ENCODE assay signal across 8 cellular contexts in genomic region chr10:73543-74265, GRCh38. TPM values are rescaled to one million over a fixed set of nuclear protein-coding genes. Genes with fewer than 3 reads are reported as not detected.
A peak's percentile ranks its signal among the peaks of the same experiment; 100 is the strongest.
DNase-seq lines count a peak whose midpoint lies in the region; ATAC-seq, FAIRE-seq and TF ChIP-seq lines count a peak whose summit lies in the region.
"Not testable (repeated sequence)": the region's sequence is repeated elsewhere in the genome, so short reads cannot be mapped to it uniquely, and the experiment has no call there.

No MANE protein-coding gene starts in this region.

- not testable (repeated sequence) for H4K20me1 ChIP-seq in GM23338 (replicated peaks; ENCODE audit: insufficient read depth)

- not testable (repeated sequence) for H3K9me3 ChIP-seq in left ventricle myocardium inferior (replicated peaks)

- not testable (repeated sequence) for H3K4me1 Mint-ChIP-seq in GM23338; activated CD4-positive, alpha-beta memory T cell treated with anti-CD3 and anti-CD28 coated beads for 36 hours (ENCODE audit: low read depth); naive thymus-derived CD8-positive, alpha-beta T cell

- not testable (repeated sequence) for FAIRE-seq in bronchial epithelial cell (lab: Jason Lieb, UNC)

- H3K9me2 ChIP-seq in GM23338 (ENCODE audit: insufficient read depth): not testable (repeated sequence)

- peak; percentile 31 for DNase-seq in AG10803 (ENCODE audit: low read depth)
- DNase-seq in GM23338 (ENCODE audit: low spot score): peak; percentile 74
- DNase-seq in NCI-H748 treated with DMSO at 0.1 percent for 48 hours (lab: John Stamatoyannopoulos, UW): peak; percentile 7
- peak; percentile 43 for DNase-seq in activated CD4-positive, alpha-beta memory T cell treated with anti-CD3 and anti-CD28 coated beads for 36 hours
- not testable (repeated sequence) for DNase-seq in bronchial epithelial cell (ENCODE audit: low read depth)
- peak; percentile 53 for DNase-seq in left ventricle myocardium inferior
- DNase-seq in naive thymus-derived CD8-positive, alpha-beta T cell: peak in 8 of 10 donors; percentile 9 to 50 (median 37)
- peak; percentile 13 for DNase-seq in stimulated activated CD8-positive, alpha-beta memory T cell treated with anti-CD3 and anti-CD28 coated beads, Interleukin-12 subunit alpha, Interleukin-12 subunit beta, amount 100 ng/mL, for 4 hours (ENCODE audit: low read depth)

- not testable (repeated sequence) for H3K9me3 Mint-ChIP-seq in GM23338; activated CD4-positive, alpha-beta memory T cell treated with anti-CD3 and anti-CD28 coated beads for 36 hours; naive thymus-derived CD8-positive, alpha-beta T cell

- POLR2A ChIA-PET in activated CD4-positive, alpha-beta memory T cell treated with anti-CD3 and anti-CD28 coated beads for 36 hours (lab: Charles Lee); naive thymus-derived CD8-positive, alpha-beta T cell (lab: Charles Lee): not testable (repeated sequence)

- H3K27me3 ChIP-seq in GM23338 (ENCODE audit: insufficient read depth): peaks cover 35% of the 10 kb centered on the region
- not testable (repeated sequence) for H3K27me3 ChIP-seq in bronchial epithelial cell (ENCODE audit: control insufficient read depth, insufficient read depth, low read length)
- H3K27me3 ChIP-seq in left ventricle myocardium inferior (ENCODE audit: low read depth): peaks cover 13% of the 10 kb centered on the region

- H2AFZ ChIP-seq in GM23338: peak overlapping the region; percentile 80; the same call in 1 of the 2 replicates

- TF ChIP-seq CTCF in AG10803 (conservative IDR thresholded peaks at IDR 0.05; ENCODE audit: low read length) (peak; percentile 53), GM23338 (conservative IDR thresholded peaks at IDR 0.05; ENCODE audit: low read depth in 2 of 2) (peak; percentile 72), bronchial epithelial cell (IDR thresholded peaks at IDR 0.05; ENCODE audit: insufficient read depth, low read length, severe bottlenecking) (peak; percentile 68), left ventricle myocardium inferior (IDR thresholded peaks at IDR 0.05; ENCODE audit: borderline replicate concordance) (peak; percentile 71)

- H3K36me3 ChIP-seq in GM23338 (ENCODE audit: insufficient read depth); bronchial epithelial cell (ENCODE audit: control insufficient read depth, insufficient read depth, low read length); left ventricle myocardium inferior: not testable (repeated sequence)

- peak overlapping the region; percentile 75 for H3K4me3 Mint-ChIP-seq in GM23338
- peak overlapping the region; percentile 69 for H3K4me3 Mint-ChIP-seq in activated CD4-positive, alpha-beta memory T cell treated with anti-CD3 and anti-CD28 coated beads for 36 hours
- peak overlapping the region; percentile 64 to 84 (median 76) for H3K4me3 Mint-ChIP-seq in naive thymus-derived CD8-positive, alpha-beta T cell

- not testable (repeated sequence) for H3K36me3 Mint-ChIP-seq in GM23338 (ENCODE audit: low read depth); activated CD4-positive, alpha-beta memory T cell treated with anti-CD3 and anti-CD28 coated beads for 36 hours; naive thymus-derived CD8-positive, alpha-beta T cell

- not testable (repeated sequence) for H3K27ac ChIP-seq in GM23338 (ENCODE audit: low read depth); left ventricle myocardium inferior (replicated peaks)

- not testable (repeated sequence) for H3K79me2 ChIP-seq in GM23338 (replicated peaks; ENCODE audit: insufficient read depth)

- H3K27ac Mint-ChIP-seq in GM23338; activated CD4-positive, alpha-beta memory T cell treated with anti-CD3 and anti-CD28 coated beads for 36 hours; naive thymus-derived CD8-positive, alpha-beta T cell: not testable (repeated sequence)

- CTCF ChIA-PET in activated CD4-positive, alpha-beta memory T cell treated with anti-CD3 and anti-CD28 coated beads for 36 hours (lab: Charles Lee): interaction anchor here (1.1 to 1.6 kb wide), 3 partner anchors 16 to 136 kb away, joined by 4 to 7 read pairs (median 5); no protein-coding TSS in a partner anchor

- not testable (repeated sequence) for H3K4me1 ChIP-seq in GM23338 (ENCODE audit: insufficient read depth)
- H3K4me1 ChIP-seq in left ventricle myocardium inferior: peaks cover 21% of the 10 kb centered on the region

- H3F3A ChIP-seq in GM23338 (replicated peaks; ENCODE audit: low read depth): not testable (repeated sequence)

- intact Hi-C loops in activated CD4-positive, alpha-beta memory T cell treated with anti-CD3 and anti-CD28 coated beads for 36 hours (cut with micrococcal nuclease); left ventricle myocardium inferior (cut with micrococcal nuclease): not testable (repeated sequence)

- peak; percentile 73 for ATAC-seq in GM23338
- peak; percentile 53 to 56 for ATAC-seq in naive thymus-derived CD8-positive, alpha-beta T cell

- H3K4me2 ChIP-seq in GM23338: peak overlapping the region; percentile 78

- H3K4me3 ChIP-seq in AG10803 (ENCODE audit: low read length) (peak overlapping the region; percentile 59), GM23338 (peak overlapping the region; percentile 68), bronchial epithelial cell (ENCODE audit: low read depth, low read length) (peak overlapping the region; percentile 39), left ventricle myocardium inferior (peak overlapping the region; percentile 70)

- H3K27me3 Mint-ChIP-seq in GM23338 (ENCODE audit: insufficient read depth, low read depth, poor library complexity): peaks cover 16% of the 10 kb centered on the region
- H3K27me3 Mint-ChIP-seq in activated CD4-positive, alpha-beta memory T cell treated with anti-CD3 and anti-CD28 coated beads for 36 hours: peaks cover 11% of the 10 kb centered on the region
- H3K27me3 Mint-ChIP-seq in naive thymus-derived CD8-positive, alpha-beta T cell: peaks cover 1 to 16% (median 11%) of the 10 kb centered on the region in 5 donors

TF ChIP-seq in GM23338, 12 proteins besides CTCF, POLR2A, EP300 and RAD21:
- 0 out of 2 replicates have a peak, but pooled peaks have one; percentile 18 for TF ChIP-seq POLR2AphosphoS5 (IDR thresholded peaks at IDR 0.05; ENCODE audit: low read depth)
TF ChIP-seq in GM23338: peak in this region for 1; not testable (repeated sequence) for 11.

RNA-seq across cellular contexts. Expression of gene TUBB8, which starts 24.6 kb away (rescaled TPM):
- 1.1 and 1.4 TPM in 2 replicates for total RNA-seq in GM23338 (2014; rRNA removed; shearing (Covaris generic))
- polyA plus RNA-seq in GM23338 (2016; fragmentation: Nextera tagmentation; extraction: Ambion mirVana): 0.40 and 1.0 TPM in 2 replicates
- total RNA-seq in activated CD4-positive, alpha-beta memory T cell treated with anti-CD3 and anti-CD28 coated beads for 36 hours: not detected
- total RNA-seq in bronchial epithelial cell (not detected in 2 replicates), left ventricle myocardium inferior (not detected)
- not detected for total RNA-seq in naive thymus-derived CD8-positive, alpha-beta T cell
- not detected for polyA plus RNA-seq in naive thymus-derived CD8-positive, alpha-beta T cell
